In genomic region chr16:86932130-86932982, GRCh38 we compare ENCODE assay signal across 26 cellular contexts.
A peak's percentile ranks its signal among the peaks of the same experiment; 100 is the strongest.
DNase-seq lines count a peak whose midpoint lies in the region; ATAC-seq, FAIRE-seq and TF ChIP-seq lines count a peak whose summit lies in the region.
"Had no signal": no experiment of that assay in that cellular context is flagged by ENCODE, and none has a peak within 500 bp of the region (broad histone marks: within the 10 kb centered on the region; RNA-seq: fewer than 3 reads in every experiment).

No MANE protein-coding gene starts in this region.

- no peak overlapping the region for H2AFZ ChIP-seq in H1 (ENCODE audit: low read length)

- intact Hi-C loops in CD14-positive monocyte (cut with micrococcal nuclease): no loop called here

- no peak overlapping the region for H3K4me3 Mint-ChIP-seq in CD14-positive monocyte
- H3K4me3 Mint-ChIP-seq: activated CD8-positive, alpha-beta T cell treated with anti-CD3 and anti-CD28 coated beads for 36 hours; activated naive CD8-positive, alpha-beta T cell treated with anti-CD3 and anti-CD28 coated beads, Interleukin-2, amount 10 ng/mL, durations not matched to agents 7 days and 5 days; CD4-positive, alpha-beta T cell; GM23338; nephron progenitor cell; stimulated activated effector memory CD8-positive, alpha-beta T cell treated with anti-CD3 and anti-CD28 coated beads, Interleukin-12 subunit alpha, Interleukin-12 subunit beta, amount 100 ng/mL, for 72 hours had no signal

- H3K4me3 ChIP-seq in H1 (ENCODE audit: extremely low read depth in 1 of 4, insufficient read depth in 2 of 4, low read depth in 3 of 4, low read length in 4 of 4) (no peak overlapping the region), skeletal muscle satellite cell (ENCODE audit: low read length) (peak overlapping the region; percentile 5)
- H3K4me3 ChIP-seq: body of pancreas, GM23338, lung, pancreas, Peyer's patch had no signal

- no peak overlapping the region for H3K9ac ChIP-seq in H1 (replicated peaks in 1 of 4; ENCODE audit: extremely low read depth in 1 of 4, low read depth in 3 of 4, low read length in 3 of 4)
- peak overlapping the region; percentile 71 for H3K9ac ChIP-seq in skeletal muscle satellite cell (ENCODE audit: low read depth, low read length)

- no peak for FAIRE-seq in H54 (lab: Jason Lieb, UNC)
- no peak for FAIRE-seq in H1 (lab: Jason Lieb, UNC)
- FAIRE-seq: pancreas had no signal

- no peak overlapping the region for H2BK120ac ChIP-seq in H1 (replicated peaks; ENCODE audit: low read depth, low read length)

- TF ChIP-seq RAD21 in H1 (IDR thresholded peaks at IDR 0.05 in 1 of 2, conservative IDR thresholded peaks at IDR 0.05 in 1 of 2; ENCODE audit: low read depth in 2 of 2, low read length in 2 of 2): no peak

- peak overlapping the region; percentile 76 for H2AK5ac ChIP-seq in H1 (ENCODE audit: low read depth, low read length)

- DNase-seq in H54 (ENCODE audit: insufficient read length, low spot score): no peak
- no peak for DNase-seq in RWPE1 (ENCODE audit: low spot score)
- no peak for DNase-seq in H1 (ENCODE audit: low read depth in 1 of 2, low spot score in 2 of 2)
- no peak for DNase-seq in activated T-cell treated with anti-CD3 and anti-CD28 coated beads, Interleukin-2, amount 50 U/mL, for 48 hours
- DNase-seq in CD14-positive monocyte (ENCODE audit: low spot score): no peak
- DNase-seq: activated CD8-positive, alpha-beta T cell treated with anti-CD3 and anti-CD28 coated beads for 36 hours; activated gamma-delta T cell; activated naive CD8-positive, alpha-beta T cell treated with anti-CD3 and anti-CD28 coated beads, Interleukin-2, amount 10 ng/mL, durations not matched to agents 7 days and 5 days; CD4-positive, alpha-beta T cell; head of caudate nucleus; KG1; MM.1S; NCI-H2081 treated with DMSO at 0.1 percent for 48 hours; NCI-H69; nephron progenitor cell; pancreas; stimulated activated CD4-positive, alpha-beta T cell treated with anti-CD3 and anti-CD28 coated beads, Interleukin-4, amount 100 ng/mL, for 24 hours; T-helper 2 cell had no signal

- TF ChIP-seq EP300 in H1 (IDR thresholded peaks at IDR 0.05; ENCODE audit: borderline replicate concordance in 1 of 2, low read depth in 2 of 2, low read length in 2 of 2): no peak

- no peak overlapping the region for H4K8ac ChIP-seq in H1 (ENCODE audit: extremely low read depth, insufficient read depth, low read length)

- H4K5ac ChIP-seq in H1 (ENCODE audit: insufficient read length, low read depth, low read length): no peak overlapping the region

- peaks cover 8% of the 10 kb centered on the region for H3K23me2 ChIP-seq in H1 (ENCODE audit: low read depth, low read length)

- H3K79me1 ChIP-seq in H1 (ENCODE audit: low read depth, low read length): no peaks in the 10 kb centered on the region

- 0 out of 2 replicates have a peak overlapping the region, but pooled peaks have one; percentile 34 for H2BK20ac ChIP-seq in H1 (ENCODE audit: low read length)

- CTCF ChIA-PET in RWPE1 (lab: Yijun Ruan, JAX): no interaction called here
- CTCF ChIA-PET in H1 (lab: Charles Lee; ENCODE audit: partially characterized antibody): no interaction called here

- peak overlapping the region; percentile 71 for H3K56ac ChIP-seq in H1 (replicated peaks; ENCODE audit: insufficient read length, low read depth, low read length)

- H2BK15ac ChIP-seq in H1 (ENCODE audit: low read length): 0 out of 2 replicates have a peak overlapping the region, but pooled peaks have one; percentile 19

- no peak overlapping the region for H3K27ac Mint-ChIP-seq in CD14-positive monocyte
- H3K27ac Mint-ChIP-seq: activated CD8-positive, alpha-beta T cell treated with anti-CD3 and anti-CD28 coated beads for 36 hours; activated naive CD8-positive, alpha-beta T cell treated with anti-CD3 and anti-CD28 coated beads, Interleukin-2, amount 10 ng/mL, durations not matched to agents 7 days and 5 days; CD4-positive, alpha-beta T cell; GM23338; nephron progenitor cell; stimulated activated effector memory CD8-positive, alpha-beta T cell treated with anti-CD3 and anti-CD28 coated beads, Interleukin-12 subunit alpha, Interleukin-12 subunit beta, amount 100 ng/mL, for 72 hours had no signal

- H3K9me3 ChIP-seq in H1 (ENCODE audit: insufficient read depth in 2 of 2, low read depth in 1 of 2, low read length in 1 of 2) (no peaks in the 10 kb centered on the region), skeletal muscle satellite cell (replicated peaks; ENCODE audit: low read length) (no peaks in the 10 kb centered on the region)
- H3K9me3 ChIP-seq: body of pancreas, pancreas, Peyer's patch had no signal

- H3K4me2 ChIP-seq in H1 (ENCODE audit: insufficient read depth in 1 of 2, low read depth in 2 of 2, low read length in 2 of 2) (no peak overlapping the region), skeletal muscle satellite cell (ENCODE audit: low read length) (peak overlapping the region; percentile 57)
- H3K4me2 ChIP-seq: GM23338 had no signal

- H3K4me1 ChIP-seq in H1 (replicated peaks in 1 of 4; ENCODE audit: control insufficient read depth in 3 of 4, insufficient read depth in 4 of 4, low read length in 3 of 4) (peaks cover 0 to 5% (median under 1%) of the 10 kb centered on the region in 4 experiments; a peak in 3 of 7 replicates), skeletal muscle satellite cell (ENCODE audit: control insufficient read depth, insufficient read depth, low read length) (peaks cover 54% of the 10 kb centered on the region)
- H3K4me1 ChIP-seq: body of pancreas, pancreas, Peyer's patch had no signal

- ATAC-seq in HG03159 (IDR thresholded peaks at IDR 0.05; ENCODE audit: unreplicated experiment): no peak
- ATAC-seq: activated CD8-positive, alpha-beta T cell treated with anti-CD3 and anti-CD28 coated beads for 36 hours; GM23338; pancreas; stimulated activated effector memory CD8-positive, alpha-beta T cell treated with anti-CD3 and anti-CD28 coated beads, Interleukin-12 subunit alpha, Interleukin-12 subunit beta, amount 100 ng/mL, for 72 hours had no signal

- H3K36me3 ChIP-seq in H1 (ENCODE audit: control insufficient read depth in 2 of 4, insufficient read depth in 4 of 4, low read length in 3 of 4) (no peaks in the 10 kb centered on the region), skeletal muscle satellite cell (ENCODE audit: insufficient read depth, low read length) (peaks cover 6% of the 10 kb centered on the region)
- H3K36me3 ChIP-seq: pancreas, Peyer's patch had no signal

- H3K27ac ChIP-seq in RWPE1 (peak overlapping the region; percentile 72), H1 (ENCODE audit: low read depth, low read length) (no peak overlapping the region)
- H3K27ac ChIP-seq: epithelial cell of prostate, pancreas, Peyer's patch had no signal

- TF ChIP-seq CTCF in RWPE1 (conservative IDR thresholded peaks at IDR 0.05; ENCODE audit: low read depth): no peak
- TF ChIP-seq CTCF in H1 (IDR thresholded peaks at IDR 0.05; ENCODE audit: control extremely low read depth in 1 of 3, insufficient read depth in 1 of 3, low read depth in 1 of 3, low read length in 3 of 3): no peak
- TF ChIP-seq CTCF in CD14-positive monocyte (IDR thresholded peaks at IDR 0.05): no peak

- no peak overlapping the region for H3K14ac ChIP-seq in H1 (ENCODE audit: insufficient read length)

- H3K18ac ChIP-seq in H1 (ENCODE audit: extremely low read depth, low read length): no peak overlapping the region

- H3K36me3 Mint-ChIP-seq in CD14-positive monocyte: no peaks in the 10 kb centered on the region
- H3K36me3 Mint-ChIP-seq: activated naive CD8-positive, alpha-beta T cell treated with anti-CD3 and anti-CD28 coated beads, Interleukin-2, amount 10 ng/mL, durations not matched to agents 7 days and 5 days; stimulated activated effector memory CD8-positive, alpha-beta T cell treated with anti-CD3 and anti-CD28 coated beads, Interleukin-12 subunit alpha, Interleukin-12 subunit beta, amount 100 ng/mL, for 72 hours had no signal

- peak overlapping the region; percentile 88; the same call in 1 of the 2 replicates for H2BK12ac ChIP-seq in H1 (ENCODE audit: low read depth, low read length)

- peak; percentile 25; the same call in 1 of the 2 replicates for TF ChIP-seq POLR2A in H54 (IDR thresholded peaks at IDR 0.05; ENCODE audit: low read depth, low read length)
- TF ChIP-seq POLR2A in H1 (IDR thresholded peaks at IDR 0.05; ENCODE audit: control extremely low read depth in 1 of 2, low read depth in 2 of 2, low read length in 2 of 2): no peak

- peaks cover 0 to 7% of the 10 kb centered on the region in 2 experiments for H4K20me1 ChIP-seq in H1 (replicated peaks in 1 of 2; ENCODE audit: control insufficient read depth in 1 of 2, insufficient read depth in 2 of 2, low read length in 2 of 2)

- WGBS in H1 (ENCODE audit: extremely low coverage in 1 of 2, insufficient coverage in 1 of 2, insufficient read length in 1 of 2, insufficient replicate concordance in 2 of 2, low coverage in 1 of 2, low lambda C conversion rate in 2 of 2, missing lambda C conversion rate in 1 of 2), 2 experiments: 92 to 100% methylated on average over 8 of the region's 8 CpGs

- POLR2A ChIA-PET in RWPE1 (lab: Yijun Ruan, JAX; ENCODE audit: low non-redundant PET) (interaction anchor here (0.6 kb wide), 1 partner anchor 118 kb away, joined by 8 read pairs; no protein-coding TSS in a partner anchor), H1 (lab: Charles Lee; ENCODE audit: partially characterized antibody) (no interaction called here)

- no peak overlapping the region for H3K23ac ChIP-seq in H1 (ENCODE audit: insufficient read length)

- H3K79me2 ChIP-seq in H1 (ENCODE audit: control insufficient read depth in 1 of 2, insufficient read depth in 2 of 2, low read length in 2 of 2): no peaks in the 10 kb centered on the region

- H3K4ac ChIP-seq in H1 (replicated peaks; ENCODE audit: insufficient read length, low read depth, low read length): no peak overlapping the region

- peaks cover 0 to 2% (median 0%) of the 10 kb centered on the region in 7 donors for H3K9me3 Mint-ChIP-seq in CD14-positive monocyte
- H3K9me3 Mint-ChIP-seq: activated CD8-positive, alpha-beta T cell treated with anti-CD3 and anti-CD28 coated beads for 36 hours; activated naive CD8-positive, alpha-beta T cell treated with anti-CD3 and anti-CD28 coated beads, Interleukin-2, amount 10 ng/mL, durations not matched to agents 7 days and 5 days; GM23338; stimulated activated effector memory CD8-positive, alpha-beta T cell treated with anti-CD3 and anti-CD28 coated beads, Interleukin-12 subunit alpha, Interleukin-12 subunit beta, amount 100 ng/mL, for 72 hours had no signal

- H3K27me3 ChIP-seq in H1 (replicated peaks in 1 of 4; ENCODE audit: control insufficient read depth in 3 of 4, extremely low read depth in 1 of 4, insufficient read depth in 3 of 4, low read length in 3 of 4) (no peaks in the 10 kb centered on the region), skeletal muscle satellite cell (ENCODE audit: control insufficient read depth, insufficient read depth, low read length) (no peaks in the 10 kb centered on the region)
- H3K27me3 ChIP-seq: body of pancreas, Peyer's patch had no signal

- no peaks in the 10 kb centered on the region for H3K4me1 Mint-ChIP-seq in CD14-positive monocyte
- H3K4me1 Mint-ChIP-seq: GM23338; stimulated activated effector memory CD8-positive, alpha-beta T cell treated with anti-CD3 and anti-CD28 coated beads, Interleukin-12 subunit alpha, Interleukin-12 subunit beta, amount 100 ng/mL, for 72 hours had no signal

- peak overlapping the region; percentile 86 for H4K91ac ChIP-seq in H1 (replicated peaks; ENCODE audit: insufficient read length, low read length)

- H3K27me3 Mint-ChIP-seq in CD14-positive monocyte (ENCODE audit: low read depth in 3 of 3): peaks cover 31 to 44% (median 36%) of the 10 kb centered on the region in 3 donors

- peak overlapping the region; percentile 55 for H2BK5ac ChIP-seq in H1 (ENCODE audit: low read depth, low read length)
